ENCODE assay signal across 16 cellular contexts in genomic region chr4:37082912-37083311, GRCh38.
"Had no signal": no experiment of that assay in that cellular context is flagged by ENCODE, and none has a peak within 500 bp of the region (broad histone marks: within the 10 kb centered on the region; RNA-seq: fewer than 3 reads in every experiment).

No MANE protein-coding gene starts in this region.

- H3K36me3 ChIP-seq: colonic mucosa, prostate gland, spleen, transverse colon had no signal

- H3K27ac ChIP-seq: colonic mucosa, foreskin keratinocyte, parathyroid adenoma, prostate gland, spleen, testis, transverse colon had no signal

- H3K79me2 ChIP-seq: parathyroid adenoma had no signal

- H3K4me1 ChIP-seq: colonic mucosa, foreskin keratinocyte, parathyroid adenoma, prostate gland, spleen, testis, transverse colon had no signal

- H3K4me3 ChIP-seq: colonic mucosa, prostate gland, spleen, testis, transverse colon had no signal

- DNase-seq: colonic mucosa; dermis blood vessel endothelial cell; erythroblast; hippocampal formation; naive thymus-derived CD4-positive, alpha-beta T cell; nephron progenitor cell; retina; spleen; stimulated activated CD4-positive, alpha-beta T cell treated with anti-CD3 and anti-CD28 coated beads, Interleukin-15, amount 100 ng/mL, for 24 hours; stimulated activated CD4-positive, alpha-beta T cell treated with anti-CD3 and anti-CD28 coated beads, Interleukin-1b, Interleukin-23, amount 100 ng/mL, for 48 hours; stimulated activated CD4-positive, alpha-beta T cell treated with anti-CD3 and anti-CD28 coated beads, Interleukin-4, amount 100 ng/mL, for 24 hours; testis; transverse colon had no signal

- H3K9ac ChIP-seq: parathyroid adenoma had no signal

- H3K27me3 ChIP-seq: colonic mucosa, foreskin keratinocyte, spleen, testis, transverse colon had no signal
